Comparison of ENCODE assay signal across 8 cellular contexts in genomic region chr10:78033623-78034470, GRCh38.
DNase-seq lines count a peak whose midpoint lies in the region; ATAC-seq, FAIRE-seq and TF ChIP-seq lines count a peak whose summit lies in the region.

Gene RPS24, plus strand, starts transcription at chr10:78033863. Its CDS starts 39 bp downstream, at chr10:78033902.

- FAIRE-seq in islet of Langerhans (lab: Jason Lieb, UNC): peak; percentile 74

- no peak for TF ChIP-seq CTCF in AG09319 (IDR thresholded peaks at IDR 0.05; ENCODE audit: low read depth, low read length)

- ATAC-seq in GM19035 (IDR thresholded peaks at IDR 0.05; ENCODE audit: unreplicated experiment) (peak; percentile 83), HG03354 (IDR thresholded peaks at IDR 0.05; ENCODE audit: poor library complexity, severe bottlenecking, unreplicated experiment) (peak; percentile 85)
- peak; percentile 86 for ATAC-seq in activated CD4-positive, CD25-positive, alpha-beta regulatory T cell treated with anti-CD3 and anti-CD28 coated beads, Interleukin-2, amount 50 U/mL, for 24 hours

- DNase-seq in AG09319 (ENCODE audit: extremely low read depth, low read depth): peak; percentile 94
- DNase-seq in NCI-H446 treated with DMSO at 0.1 percent for 48 hours (lab: John Stamatoyannopoulos, UW): peak; percentile 89
- peak; percentile 98 for DNase-seq in cerebellar cortex (ENCODE audit: low spot score)
- DNase-seq in stimulated activated CD4-positive, alpha-beta T cell treated with anti-CD3 and anti-CD28 coated beads, Interleukin-12 subunit alpha, Interleukin-12 subunit beta, amount 100 ng/mL, for 4 hours: peak; percentile 94

Comparison
In these comparisons a context has a peak if more than half of its experiments do, and no peak if none do; other contexts are left out.
1. Peak in every context shown above with its lines: DNase-seq and ATAC-seq.